7 cellular contexts compared by ENCODE assay signal in the genomic region with DNA sequence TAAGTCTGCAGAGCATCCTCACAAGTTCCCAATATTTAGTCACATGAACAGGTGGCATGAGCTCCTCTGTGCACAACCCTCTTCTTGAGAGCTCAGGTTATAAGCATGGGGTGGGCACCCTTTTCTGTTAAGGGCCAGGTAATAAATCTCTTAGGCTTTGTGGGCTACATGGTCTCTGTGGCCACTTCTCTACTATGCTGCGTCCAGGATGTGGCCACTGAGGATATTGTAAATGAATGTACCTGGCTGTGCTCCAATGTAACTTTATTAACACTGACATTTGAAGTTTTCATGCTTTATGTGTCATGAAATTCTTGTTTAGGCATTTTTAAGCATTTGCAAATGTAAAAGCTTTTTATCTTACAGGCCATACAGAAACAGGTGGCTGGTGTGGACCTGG.
"Had no signal": no experiment of that assay in that cellular context is flagged by ENCODE, and none has a peak within 500 bp of the region (broad histone marks: within the 10 kb centered on the region; RNA-seq: fewer than 3 reads in every experiment).

No MANE protein-coding gene starts in this region.

- H3K9me3 ChIP-seq: gastrocnemius medialis, ovary, sigmoid colon, stomach, thoracic aorta had no signal

- H3K36me3 ChIP-seq: gastrocnemius medialis, ovary, sigmoid colon, stomach, thoracic aorta had no signal

- H3K4me1 ChIP-seq: gastrocnemius medialis, sigmoid colon, stomach had no signal

- H3K27me3 ChIP-seq: gastrocnemius medialis, ovary, sigmoid colon, stomach had no signal

- H3K4me3 ChIP-seq: gastrocnemius medialis, ovary, sigmoid colon, stomach, thoracic aorta had no signal

- H3K27ac ChIP-seq: gastrocnemius medialis, ovary, sigmoid colon, stomach, thoracic aorta had no signal

- DNase-seq: gastrocnemius medialis; kidney; ovary; sigmoid colon; stimulated activated CD4-positive, alpha-beta T cell treated with anti-CD3 and anti-CD28 coated beads, Interleukin-4, amount 100 ng/mL, for 4 hours; stomach had no signal
